In the genomic region with DNA sequence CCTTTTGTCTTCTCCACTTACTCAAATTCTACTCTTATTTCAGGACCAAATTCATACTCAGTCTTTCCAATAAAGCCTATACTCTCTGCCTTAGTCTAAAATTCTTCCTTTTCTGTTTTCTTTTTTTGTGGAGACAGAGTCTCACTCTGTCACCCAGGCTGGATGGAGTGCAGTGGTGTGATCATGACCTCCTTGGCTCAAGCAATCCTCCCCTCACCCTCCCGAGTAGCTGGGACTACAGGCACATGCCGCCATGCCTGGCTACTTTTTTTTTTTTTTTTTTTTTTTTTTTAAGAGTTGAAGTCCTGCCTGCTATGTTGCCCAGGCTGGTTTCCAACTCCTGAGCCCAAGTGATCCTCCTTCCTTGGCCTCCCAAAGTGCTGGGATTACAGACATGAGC, we compare ENCODE assay signal across 20 cellular contexts. TPM values are rescaled to one million over a fixed set of nuclear protein-coding genes. Genes with fewer than 3 reads are reported as not detected.
DNase-seq lines count a peak whose midpoint lies in the region; ATAC-seq and TF ChIP-seq lines count a peak whose summit lies in the region.
"Had no signal": no experiment of that assay in that cellular context is flagged by ENCODE, and none has a peak within 500 bp of the region (broad histone marks: within the 10 kb centered on the region; RNA-seq: fewer than 3 reads in every experiment).

No MANE protein-coding gene starts in this region.

- TF ChIP-seq CTCF in activated CD8-positive, alpha-beta T cell treated with anti-CD3 and anti-CD28 coated beads for 36 hours (IDR thresholded peaks at IDR 0.05) = no peak
- TF ChIP-seq CTCF in WTC11 (IDR thresholded peaks at IDR 0.05) (no peak), spleen (IDR thresholded peaks at IDR 0.05 in 8 of 11, conservative IDR thresholded peaks at IDR 0.05 in 3 of 11) (no peak)

- POLR2A ChIA-PET in activated CD8-positive, alpha-beta T cell treated with anti-CD3 and anti-CD28 coated beads, Interleukin-2, amount 10 ng/mL, durations not matched to agents 7 days and 5 days (lab: Charles Lee) = no interaction called here
- POLR2A ChIA-PET in activated CD8-positive, alpha-beta T cell treated with anti-CD3 and anti-CD28 coated beads for 36 hours (lab: Charles Lee) = no interaction called here
- POLR2A ChIA-PET in WTC11 (lab: Charles Lee) = no interaction called here

- H3K27ac Mint-ChIP-seq in activated CD8-positive, alpha-beta T cell treated with anti-CD3 and anti-CD28 coated beads, Interleukin-2, amount 10 ng/mL, durations not matched to agents 7 days and 5 days = peak overlapping the region; percentile 2
- H3K27ac Mint-ChIP-seq in activated CD8-positive, alpha-beta T cell treated with anti-CD3 and anti-CD28 coated beads for 36 hours = no peak overlapping the region
- peak overlapping the region; percentile 13 for H3K27ac Mint-ChIP-seq in WTC11
- H3K27ac Mint-ChIP-seq in stimulated activated naive B cell treated with anti-CD40 and anti-IgM and Interleukin-4, amounts not matched to agents 10 μg/mL and 1 μg/mL and 100 μg/mL, for 72 hours = no peak overlapping the region

- no peak overlapping the region for H3K4me3 ChIP-seq in spleen
- H3K4me3 ChIP-seq: Peyer's patch had no signal

- no peaks in the 10 kb centered on the region for H3K9me3 ChIP-seq in spleen
- H3K9me3 ChIP-seq: Peyer's patch had no signal

- no peak overlapping the region for H3K27ac ChIP-seq in spleen
- H3K27ac ChIP-seq: Peyer's patch had no signal

- peaks cover 0 to 33% (median 10%) of the 10 kb centered on the region in 6 donors for H3K36me3 ChIP-seq in spleen

- DNase-seq in activated CD8-positive, alpha-beta T cell treated with anti-CD3 and anti-CD28 coated beads, Interleukin-2, amount 10 ng/mL, durations not matched to agents 7 days and 5 days = no peak
- no peak for DNase-seq in activated CD8-positive, alpha-beta T cell treated with anti-CD3 and anti-CD28 coated beads for 36 hours
- no peak for DNase-seq in WTC11 (ENCODE audit: low spot score)
- DNase-seq in left lobe of liver (ENCODE audit: low spot score) = no peak
- DNase-seq in renal cortical epithelial cell (ENCODE audit: low read depth) = peak; percentile 18
- DNase-seq in spleen = no peak
- DNase-seq in activated effector memory CD4-positive, alpha-beta T cell treated with Interleukin-2 at 50 U/mL for 16 hours = no peak
- no peak for DNase-seq in stimulated activated naive B cell treated with anti-CD40 and anti-IgM and Interleukin-4, amounts not matched to agents 10 μg/mL and 1 μg/mL and 100 μg/mL, for 72 hours
- DNase-seq: 8988T, C1 segment of cervical spinal cord, DMS79 treated with DMSO at 0.1 percent for 48 hours, Karpas-422, MM.1S, NCI-H1105, NCI-H187, NCI-H2171, NCI-H446 treated with DMSO at 0.1 percent for 48 hours, NCI-H82, Peyer's patch, SHP77 had no signal

- intact Hi-C loops in activated CD8-positive, alpha-beta T cell treated with anti-CD3 and anti-CD28 coated beads for 36 hours (cut with micrococcal nuclease) = no loop called here
- intact Hi-C loops in spleen (cut with DNase I; ENCODE audit: low total_unique reads) = no loop called here

- H3K4me1 ChIP-seq in spleen = peaks cover 0 to 56% (median 19%) of the 10 kb centered on the region in 6 donors
- H3K4me1 ChIP-seq: Peyer's patch had no signal

- 68 to 91% (median 84%) methylated on average over 2 of the region's 2 CpGs for WGBS in spleen, 5 donors

- H3K9me3 Mint-ChIP-seq in activated CD8-positive, alpha-beta T cell treated with anti-CD3 and anti-CD28 coated beads, Interleukin-2, amount 10 ng/mL, durations not matched to agents 7 days and 5 days (ENCODE audit: insufficient read depth) = no peaks in the 10 kb centered on the region
- H3K9me3 Mint-ChIP-seq in activated CD8-positive, alpha-beta T cell treated with anti-CD3 and anti-CD28 coated beads for 36 hours = no peaks in the 10 kb centered on the region
- no peaks in the 10 kb centered on the region for H3K9me3 Mint-ChIP-seq in WTC11
- H3K9me3 Mint-ChIP-seq in stimulated activated naive B cell treated with anti-CD40 and anti-IgM and Interleukin-4, amounts not matched to agents 10 μg/mL and 1 μg/mL and 100 μg/mL, for 72 hours = no peaks in the 10 kb centered on the region

- no peak overlapping the region for H3K4me3 Mint-ChIP-seq in activated CD8-positive, alpha-beta T cell treated with anti-CD3 and anti-CD28 coated beads, Interleukin-2, amount 10 ng/mL, durations not matched to agents 7 days and 5 days
- no peak overlapping the region for H3K4me3 Mint-ChIP-seq in activated CD8-positive, alpha-beta T cell treated with anti-CD3 and anti-CD28 coated beads for 36 hours
- no peak overlapping the region for H3K4me3 Mint-ChIP-seq in WTC11
- H3K4me3 Mint-ChIP-seq in stimulated activated naive B cell treated with anti-CD40 and anti-IgM and Interleukin-4, amounts not matched to agents 10 μg/mL and 1 μg/mL and 100 μg/mL, for 72 hours = no peak overlapping the region

- H3K27me3 ChIP-seq in spleen (replicated peaks in 1 of 7) = no peaks in the 10 kb centered on the region
- H3K27me3 ChIP-seq: Peyer's patch had no signal

- H3K27me3 Mint-ChIP-seq in activated CD8-positive, alpha-beta T cell treated with anti-CD3 and anti-CD28 coated beads, Interleukin-2, amount 10 ng/mL, durations not matched to agents 7 days and 5 days (ENCODE audit: low read depth) = no peaks in the 10 kb centered on the region
- no peaks in the 10 kb centered on the region for H3K27me3 Mint-ChIP-seq in activated CD8-positive, alpha-beta T cell treated with anti-CD3 and anti-CD28 coated beads for 36 hours
- H3K27me3 Mint-ChIP-seq in WTC11 (ENCODE audit: low read depth) = no peaks in the 10 kb centered on the region
- no peaks in the 10 kb centered on the region for H3K27me3 Mint-ChIP-seq in stimulated activated naive B cell treated with anti-CD40 and anti-IgM and Interleukin-4, amounts not matched to agents 10 μg/mL and 1 μg/mL and 100 μg/mL, for 72 hours

- peaks cover 17% of the 10 kb centered on the region for H3K36me3 Mint-ChIP-seq in activated CD8-positive, alpha-beta T cell treated with anti-CD3 and anti-CD28 coated beads, Interleukin-2, amount 10 ng/mL, durations not matched to agents 7 days and 5 days (ENCODE audit: low read depth)
- H3K36me3 Mint-ChIP-seq in activated CD8-positive, alpha-beta T cell treated with anti-CD3 and anti-CD28 coated beads for 36 hours (ENCODE audit: low read depth) = peaks cover 5% of the 10 kb centered on the region
- H3K36me3 Mint-ChIP-seq in WTC11 = no peaks in the 10 kb centered on the region
- peaks cover 6 to 19% of the 10 kb centered on the region in 2 donors for H3K36me3 Mint-ChIP-seq in stimulated activated naive B cell treated with anti-CD40 and anti-IgM and Interleukin-4, amounts not matched to agents 10 μg/mL and 1 μg/mL and 100 μg/mL, for 72 hours

- no peak for TF ChIP-seq POLR2A in spleen (IDR thresholded peaks at IDR 0.05)

- ATAC-seq in activated CD8-positive, alpha-beta T cell treated with anti-CD3 and anti-CD28 coated beads, Interleukin-2, amount 10 ng/mL, durations not matched to agents 7 days and 5 days = no peak
- ATAC-seq in activated CD8-positive, alpha-beta T cell treated with anti-CD3 and anti-CD28 coated beads for 36 hours = no peak
- ATAC-seq in WTC11 (no peak), left lobe of liver (peak; percentile 78)
- no peak for ATAC-seq in stimulated activated naive B cell treated with anti-CD40 and anti-IgM and Interleukin-4, amounts not matched to agents 10 μg/mL and 1 μg/mL and 100 μg/mL, for 72 hours (replicated peaks)

- CTCF ChIA-PET in activated CD8-positive, alpha-beta T cell treated with anti-CD3 and anti-CD28 coated beads, Interleukin-2, amount 10 ng/mL, durations not matched to agents 7 days and 5 days (lab: Charles Lee) = interaction anchor here (0.9 to 1.6 kb wide), 3 partner anchors 10 to 13 kb away, joined by 3 to 4 read pairs (median 3); partner anchors contain the start of gene SRP54
- CTCF ChIA-PET in activated CD8-positive, alpha-beta T cell treated with anti-CD3 and anti-CD28 coated beads for 36 hours (lab: Charles Lee) = no interaction called here
- CTCF ChIA-PET in WTC11 (lab: Charles Lee) = interaction anchor here (1.1 kb wide), 1 partner anchor 12 kb away, joined by 3 read pairs; no protein-coding TSS in a partner anchor

- H3K4me1 Mint-ChIP-seq in activated CD8-positive, alpha-beta T cell treated with anti-CD3 and anti-CD28 coated beads, Interleukin-2, amount 10 ng/mL, durations not matched to agents 7 days and 5 days (ENCODE audit: low read depth) = peaks cover 11% of the 10 kb centered on the region
- peaks cover 26% of the 10 kb centered on the region for H3K4me1 Mint-ChIP-seq in activated CD8-positive, alpha-beta T cell treated with anti-CD3 and anti-CD28 coated beads for 36 hours (ENCODE audit: low read depth)
- no peaks in the 10 kb centered on the region for H3K4me1 Mint-ChIP-seq in WTC11
- H3K4me1 Mint-ChIP-seq in stimulated activated naive B cell treated with anti-CD40 and anti-IgM and Interleukin-4, amounts not matched to agents 10 μg/mL and 1 μg/mL and 100 μg/mL, for 72 hours = peaks cover 9 to 25% of the 10 kb centered on the region in 2 donors

TF ChIP-seq in WTC11, 78 proteins besides CTCF, POLR2A, EP300 and RAD21 (continues in another document):
- TF ChIP-seq, protein P1, sequence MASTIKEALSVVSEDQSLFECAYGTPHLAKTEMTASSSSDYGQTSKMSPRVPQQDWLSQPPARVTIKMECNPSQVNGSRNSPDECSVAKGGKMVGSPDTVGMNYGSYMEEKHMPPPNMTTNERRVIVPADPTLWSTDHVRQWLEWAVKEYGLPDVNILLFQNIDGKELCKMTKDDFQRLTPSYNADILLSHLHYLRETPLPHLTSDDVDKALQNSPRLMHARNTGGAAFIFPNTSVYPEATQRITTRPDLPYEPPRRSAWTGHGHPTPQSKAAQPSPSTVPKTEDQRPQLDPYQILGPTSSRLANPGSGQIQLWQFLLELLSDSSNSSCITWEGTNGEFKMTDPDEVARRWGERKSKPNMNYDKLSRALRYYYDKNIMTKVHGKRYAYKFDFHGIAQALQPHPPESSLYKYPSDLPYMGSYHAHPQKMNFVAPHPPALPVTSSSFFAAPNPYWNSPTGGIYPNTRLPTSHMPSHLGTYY (CRISPR knock-in tag; IDR thresholded peaks at IDR 0.05) = no peak

RNA-seq across cellular contexts. Expression of gene SRP54, which starts 11.9 kb away (rescaled TPM):
- total RNA-seq in activated CD8-positive, alpha-beta T cell treated with anti-CD3 and anti-CD28 coated beads, Interleukin-2, amount 10 ng/mL, durations not matched to agents 7 days and 5 days = 10 to 100 TPM; 58.6 to 61.6 TPM
- total RNA-seq in activated CD8-positive, alpha-beta T cell treated with anti-CD3 and anti-CD28 coated beads for 36 hours = 10 to 100 TPM; 79.6 to 79.8 TPM
- total RNA-seq in WTC11 (2021) = 54.0 to 57.0 TPM (median 55.1 TPM) in 3 replicates
- total RNA-seq in left lobe of liver = 41.0 TPM
- 117 and 122 TPM in 2 replicates for total RNA-seq in renal cortical epithelial cell
- 10 to 100 TPM; 47.1 to 65.0 (median 50.6) TPM for total RNA-seq in spleen
- 10 to 100 TPM; 16.4 to 21.4 (median 20.8) TPM for polyA plus RNA-seq in spleen

RNA-seq across cellular contexts. Expression of gene FAM177A1, which starts 51.4 kb away (rescaled TPM):
- 10 to 100 TPM; 40.5 to 41.5 TPM for total RNA-seq in activated CD8-positive, alpha-beta T cell treated with anti-CD3 and anti-CD28 coated beads, Interleukin-2, amount 10 ng/mL, durations not matched to agents 7 days and 5 days
- total RNA-seq in activated CD8-positive, alpha-beta T cell treated with anti-CD3 and anti-CD28 coated beads for 36 hours = 10 to 100 TPM; 28.0 to 35.8 TPM
- total RNA-seq in WTC11 (2021) = 36.8 to 44.7 TPM (median 44.3 TPM) in 3 replicates
- 48.2 TPM for total RNA-seq in left lobe of liver
- 72.2 and 82.9 TPM in 2 replicates for total RNA-seq in renal cortical epithelial cell
- 10 to 100 TPM; 25.2 to 47.0 (median 28.3) TPM for total RNA-seq in spleen
- polyA plus RNA-seq in spleen = 10 to 100 TPM; 17.5 to 24.2 (median 21.3) TPM

Comparison
In these comparisons a context has a peak if more than half of its experiments do, and no peak if none do; other contexts are left out.
1. H3K27ac Mint-ChIP-seq: peak in activated CD8-positive, alpha-beta T cell treated with anti-CD3 and anti-CD28 coated beads, Interleukin-2, amount 10 ng/mL, durations not matched to agents 7 days and 5 days (single experiment) and WTC11 (single experiment); none in activated CD8-positive, alpha-beta T cell treated with anti-CD3 and anti-CD28 coated beads for 36 hours (single experiment) and stimulated activated naive B cell treated with anti-CD40 and anti-IgM and Interleukin-4, amounts not matched to agents 10 μg/mL and 1 μg/mL and 100 μg/mL, for 72 hours (single experiment).